Comparison of ENCODE assay signal across 11 cellular contexts in the genomic region with DNA sequence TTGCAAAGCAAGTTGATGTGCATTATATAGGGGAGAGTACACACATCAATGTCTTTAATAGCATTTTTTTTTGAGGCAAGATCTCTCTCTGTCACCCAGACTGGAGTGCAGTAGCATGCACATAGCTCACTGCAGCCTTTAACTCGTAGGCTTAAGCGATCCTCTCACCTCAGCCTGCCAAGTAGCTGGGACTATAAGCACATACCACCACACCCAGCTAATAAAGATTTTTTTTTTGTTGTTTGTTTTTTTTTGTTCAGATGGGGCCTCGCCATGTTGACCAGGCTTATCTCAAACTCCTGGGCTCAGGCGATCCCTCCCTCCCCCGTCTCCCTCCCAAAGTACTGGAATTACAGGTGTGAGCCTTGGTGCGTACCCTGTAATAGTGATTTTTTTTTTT. TPM values are rescaled to one million over a fixed set of nuclear protein-coding genes. Genes with fewer than 3 reads are reported as not detected.
DNase-seq lines count a peak whose midpoint lies in the region; ATAC-seq, FAIRE-seq and TF ChIP-seq lines count a peak whose summit lies in the region.
"Had no signal": no experiment of that assay in that cellular context is flagged by ENCODE, and none has a peak within 500 bp of the region (broad histone marks: within the 10 kb centered on the region; RNA-seq: fewer than 3 reads in every experiment).

No MANE protein-coding gene starts in this region.

- dilution Hi-C loops in keratinocyte (cut with MboI; ENCODE audit: extremely low pct_ligation_motif_present, low sequenced_read_pairs), result no loop called here

- intact Hi-C loops in left ventricle myocardium inferior (cut with micrococcal nuclease) (no loop called here), testis (cut with DNase I; ENCODE audit: low total_unique reads) (no loop called here)

- H3K4me3 ChIP-seq in left ventricle myocardium inferior, result peak overlapping the region; percentile 85
- H3K4me3 ChIP-seq in right atrium auricular region, result no peak overlapping the region
- peak overlapping the region in 1 of 3 experiments; percentile 88 for H3K4me3 ChIP-seq in keratinocyte (ENCODE audit: control insufficient read depth in 2 of 3, extremely low read depth in 1 of 3, insufficient read depth in 2 of 3, low read depth in 1 of 3, low read length in 3 of 3)
- H3K4me3 ChIP-seq in testis, result no peak overlapping the region

- DNase-seq in left ventricle myocardium inferior, result no peak
- DNase-seq in right atrium auricular region (ENCODE audit: low spot score), result no peak
- no peak for DNase-seq in activated CD4-positive, alpha-beta memory T cell treated with anti-CD3 and anti-CD28 coated beads, Interleukin-2, amount 10 ng/mL, durations not matched to agents 7 days and 5 days
- no peak for DNase-seq in keratinocyte (ENCODE audit: low read depth, low spot score)
- no peak for DNase-seq in omental fat pad (ENCODE audit: low spot score)
- DNase-seq in dedifferentiated amniotic fluid mesenchymal stem cell (ENCODE audit: extremely low spot score), result no peak
- no peak for DNase-seq in testis
- DNase-seq in DMS114 treated with DMSO at 0.1 percent for 48 hours (lab: John Stamatoyannopoulos, UW; ENCODE audit: unreplicated experiment), result no peak
- DNase-seq: NCI-H1694, tibial artery had no signal

- peak overlapping the region; percentile 90 for H3K27ac ChIP-seq in left ventricle myocardium inferior (replicated peaks)
- no peak overlapping the region for H3K27ac ChIP-seq in right atrium auricular region
- no peak overlapping the region for H3K27ac ChIP-seq in keratinocyte (ENCODE audit: control insufficient read depth, insufficient read depth, low read length)
- H3K27ac ChIP-seq in testis, result peak overlapping the region in 1 of 2 donors; percentile 90

- H3K4me2 ChIP-seq in keratinocyte (ENCODE audit: control insufficient read depth, extremely low read depth, insufficient read depth, low read depth, low read length), result peak overlapping the region; percentile 84

- no peaks in the 10 kb centered on the region for H3K27me3 ChIP-seq in left ventricle myocardium inferior (ENCODE audit: low read depth)
- H3K27me3 ChIP-seq in right atrium auricular region, result no peaks in the 10 kb centered on the region
- H3K27me3 ChIP-seq in keratinocyte (ENCODE audit: control insufficient read depth, extremely low read depth, insufficient read depth, low read length), result no peaks in the 10 kb centered on the region
- no peaks in the 10 kb centered on the region for H3K27me3 ChIP-seq in testis
- H3K27me3 ChIP-seq: tibial artery had no signal

- FAIRE-seq in keratinocyte (lab: Jason Lieb, UNC), result no peak
- FAIRE-seq: bronchial epithelial cell had no signal

- POLR2A ChIA-PET in activated CD4-positive, alpha-beta memory T cell treated with anti-CD3 and anti-CD28 coated beads, Interleukin-2, amount 10 ng/mL, durations not matched to agents 7 days and 5 days (lab: Charles Lee), result interaction anchor here (1.9 to 4.1 kb wide), 7 partner anchors 10 to 459 kb away, joined by 5 to 61 read pairs (median 10); a partner anchor contains a TSS

- H3K27ac Mint-ChIP-seq in activated CD4-positive, alpha-beta memory T cell treated with anti-CD3 and anti-CD28 coated beads, Interleukin-2, amount 10 ng/mL, durations not matched to agents 7 days and 5 days, result peak overlapping the region; percentile 90

- CTCF ChIA-PET in activated CD4-positive, alpha-beta memory T cell treated with anti-CD3 and anti-CD28 coated beads, Interleukin-2, amount 10 ng/mL, durations not matched to agents 7 days and 5 days (lab: Charles Lee), result interaction anchor here (1.2 to 2.1 kb wide), 2 partner anchors 10 to 39 kb away, joined by 3 to 7 read pairs; no protein-coding TSS in a partner anchor

- peaks cover 36% of the 10 kb centered on the region for H3K4me1 Mint-ChIP-seq in activated CD4-positive, alpha-beta memory T cell treated with anti-CD3 and anti-CD28 coated beads, Interleukin-2, amount 10 ng/mL, durations not matched to agents 7 days and 5 days

- TF ChIP-seq CTCF in left ventricle myocardium inferior (IDR thresholded peaks at IDR 0.05; ENCODE audit: borderline replicate concordance) (no peak), right atrium auricular region (IDR thresholded peaks at IDR 0.05) (no peak), keratinocyte (optimal IDR thresholded peaks at IDR 0.05 in 1 of 3, IDR thresholded peaks at IDR 0.05 in 1 of 3, conservative IDR thresholded peaks at IDR 0.05 in 1 of 3; ENCODE audit: extremely low read depth in 1 of 3, insufficient read depth in 2 of 3, low read length in 3 of 3) (no peak), omental fat pad (IDR thresholded peaks at IDR 0.05) (no peak), testis (IDR thresholded peaks at IDR 0.05) (no peak)

- peaks cover 14% of the 10 kb centered on the region for H3K79me2 ChIP-seq in keratinocyte (ENCODE audit: control insufficient read depth, insufficient read depth, low read length)

- H2AFZ ChIP-seq in keratinocyte (ENCODE audit: control insufficient read depth, low read length), result no peak overlapping the region

- H3K9me3 Mint-ChIP-seq in activated CD4-positive, alpha-beta memory T cell treated with anti-CD3 and anti-CD28 coated beads, Interleukin-2, amount 10 ng/mL, durations not matched to agents 7 days and 5 days, result no peaks in the 10 kb centered on the region

- H3K9me1 ChIP-seq in keratinocyte (ENCODE audit: control insufficient read depth, extremely low read depth, insufficient read depth, low read length), result no peaks in the 10 kb centered on the region

- no peak for TF ChIP-seq POLR2A in testis (IDR thresholded peaks at IDR 0.05)

- no peaks in the 10 kb centered on the region for H3K9me3 ChIP-seq in left ventricle myocardium inferior (replicated peaks)
- H3K9me3 ChIP-seq in right atrium auricular region, result no peaks in the 10 kb centered on the region
- no peaks in the 10 kb centered on the region for H3K9me3 ChIP-seq in keratinocyte (ENCODE audit: control insufficient read depth, low read depth, low read length)
- no peaks in the 10 kb centered on the region for H3K9me3 ChIP-seq in testis
- H3K9me3 ChIP-seq: tibial artery had no signal

- no peaks in the 10 kb centered on the region for H3K27me3 Mint-ChIP-seq in activated CD4-positive, alpha-beta memory T cell treated with anti-CD3 and anti-CD28 coated beads, Interleukin-2, amount 10 ng/mL, durations not matched to agents 7 days and 5 days

- peak overlapping the region; percentile 90 for H3K4me3 Mint-ChIP-seq in activated CD4-positive, alpha-beta memory T cell treated with anti-CD3 and anti-CD28 coated beads, Interleukin-2, amount 10 ng/mL, durations not matched to agents 7 days and 5 days

- peaks cover 8% of the 10 kb centered on the region for H3K36me3 ChIP-seq in left ventricle myocardium inferior
- no peaks in the 10 kb centered on the region for H3K36me3 ChIP-seq in right atrium auricular region
- H3K36me3 ChIP-seq in keratinocyte (ENCODE audit: control insufficient read depth in 2 of 2, extremely low read depth in 1 of 2, insufficient read depth in 2 of 2, low read length in 2 of 2), result no peaks in the 10 kb centered on the region
- no peaks in the 10 kb centered on the region for H3K36me3 ChIP-seq in testis (ENCODE audit: low read depth, missing control alignments)
- H3K36me3 ChIP-seq: tibial artery had no signal

- peaks cover 36% of the 10 kb centered on the region for H3K36me3 Mint-ChIP-seq in activated CD4-positive, alpha-beta memory T cell treated with anti-CD3 and anti-CD28 coated beads, Interleukin-2, amount 10 ng/mL, durations not matched to agents 7 days and 5 days (ENCODE audit: low read depth)

- ATAC-seq in omental fat pad (ENCODE audit: low FRiP score), result no peak

- H3K9ac ChIP-seq in keratinocyte (ENCODE audit: control insufficient read depth, extremely low read depth, insufficient read depth, low read length), result no peak overlapping the region

- H4K20me1 ChIP-seq in keratinocyte (ENCODE audit: control insufficient read depth, extremely low read depth, insufficient read depth, low read length), result no peaks in the 10 kb centered on the region

- WGBS in testis, 2 donors, result 54 to 71% methylated on average over 6 of the region's 6 CpGs

- peaks cover 34% of the 10 kb centered on the region for H3K4me1 ChIP-seq in left ventricle myocardium inferior
- H3K4me1 ChIP-seq in right atrium auricular region, result peaks cover 0 to 18% of the 10 kb centered on the region in 2 donors
- H3K4me1 ChIP-seq in keratinocyte (ENCODE audit: control insufficient read depth, extremely low read depth, insufficient read depth, low read length), result peaks cover 11% of the 10 kb centered on the region
- H3K4me1 ChIP-seq in testis, result peaks cover 7% of the 10 kb centered on the region

RNA-seq across cellular contexts. Expression of a gene that starts 1.5 kb away (rescaled TPM):
- 16.4 TPM for total RNA-seq in left ventricle myocardium inferior
- 10 to 100 TPM in 1 of 2 donors, 1 to 10 TPM in 1; 9.2 to 17.7 TPM for total RNA-seq in right atrium auricular region
- total RNA-seq in activated CD4-positive, alpha-beta memory T cell treated with anti-CD3 and anti-CD28 coated beads, Interleukin-2, amount 10 ng/mL, durations not matched to agents 7 days and 5 days, result 10 to 100 TPM; 16.1 to 16.7 TPM
- polyA plus RNA-seq in keratinocyte, result 12.5 to 18.2 TPM (median 13.2 TPM) in 3 replicates
- polyA plus RNA-seq in keratinocyte (2011; ENCODE audit: low read depth), result 8.9 TPM
- polyA plus RNA-seq in keratinocyte (2011; cell fraction: cytosol; rRNA removed), result 11.8 and 20.9 TPM in 2 replicates
- 8.9 and 11.8 TPM in 2 replicates for polyA plus RNA-seq in keratinocyte (2011; cell fraction: nucleus; rRNA removed)
- polyA plus RNA-seq in keratinocyte (2012; ENCODE audit: low replicate concordance), result 4.8 and 7.9 TPM in 2 replicates
- 4.1 to 12.2 TPM (median 9.9 TPM) in 3 replicates for polyA minus RNA-seq in keratinocyte
- 7.1 TPM for polyA minus RNA-seq in keratinocyte (2011; cell fraction: cytosol; rRNA and poly(A)+ RNA removed)
- 4.4 and 9.9 TPM in 2 replicates for polyA minus RNA-seq in keratinocyte (2011; cell fraction: nucleus; rRNA and poly(A)+ RNA removed)
- 10 to 100 TPM in 3 of 4 donors, 1 to 10 TPM in 1; 5.6 to 13.2 (median 12.1) TPM for total RNA-seq in omental fat pad
- total RNA-seq in testis, result 10 to 100 TPM; 11.1 to 17.3 TPM
- polyA plus RNA-seq in testis (ENCODE audit: insufficient read depth, low read depth, low replicate concordance), result 12.6 TPM
